11 cellular contexts compared by ENCODE assay signal in genomic region chr11:134014502-134014901, GRCh38. TPM values are rescaled to one million over a fixed set of nuclear protein-coding genes. Genes with fewer than 3 reads are reported as not detected.
A peak's percentile ranks its signal among the peaks of the same experiment; 100 is the strongest.
DNase-seq lines count a peak whose midpoint lies in the region; FAIRE-seq and TF ChIP-seq lines count a peak whose summit lies in the region.
"Had no signal": no experiment of that assay in that cellular context is flagged by ENCODE, and none has a peak within 500 bp of the region (broad histone marks: within the 10 kb centered on the region; RNA-seq: fewer than 3 reads in every experiment).

No MANE protein-coding gene starts in this region.

- intact Hi-C loops in lower leg skin (cut with DNase I; ENCODE audit: low total_unique reads), result no loop called here

- no peaks in the 10 kb centered on the region for H3K9me3 Mint-ChIP-seq in endodermal cell

- 81 to 82% methylated on average over 4 to 5 of the region's 5 CpGs for WGBS in endodermal cell (ENCODE audit: insufficient coverage in 1 of 2, insufficient read length in 1 of 2), 2 experiments
- WGBS in lower leg skin, 2 donors, result 65 to 78% methylated on average over 5 of the region's 5 CpGs

- H3K27me3 ChIP-seq in endodermal cell (ENCODE audit: control insufficient read depth, insufficient read depth, low read length, poor library complexity, severe bottlenecking), result peaks cover 29% of the 10 kb centered on the region

- no peaks in the 10 kb centered on the region for H3K36me3 Mint-ChIP-seq in endodermal cell (ENCODE audit: low read depth)

- no peaks in the 10 kb centered on the region for H3K9me3 ChIP-seq in endodermal cell (ENCODE audit: control insufficient read depth, low read length)

- peaks cover 27% of the 10 kb centered on the region for H3K27me3 Mint-ChIP-seq in endodermal cell (ENCODE audit: insufficient read depth)

- H3K27ac ChIP-seq in endodermal cell (ENCODE audit: low read depth, low read length), result no peak overlapping the region
- H3K27ac ChIP-seq: VCaP had no signal

- H3K4me3 Mint-ChIP-seq in endodermal cell, result no peak overlapping the region

- H3K4me3 ChIP-seq in endodermal cell (ENCODE audit: low read length) (no peak overlapping the region), lower leg skin (ENCODE audit: low read depth, poor library complexity, severe bottlenecking) (no peak overlapping the region)

- H3K4me1 Mint-ChIP-seq in endodermal cell, result no peaks in the 10 kb centered on the region

- TF ChIP-seq CTCF in endodermal cell (conservative IDR thresholded peaks at IDR 0.05), result peak; percentile 82
- TF ChIP-seq CTCF in lower leg skin (IDR thresholded peaks at IDR 0.05), result no peak

- H3K36me3 ChIP-seq in endodermal cell (ENCODE audit: control insufficient read depth, insufficient read depth, low read length), result no peaks in the 10 kb centered on the region

- no peak for FAIRE-seq in GM12892 (lab: Jason Lieb, UNC)
- FAIRE-seq: A204.1 had no signal

- no peaks in the 10 kb centered on the region for H3K4me1 ChIP-seq in endodermal cell (ENCODE audit: control insufficient read depth, insufficient read depth, low read length)

- no peak overlapping the region for H3K27ac Mint-ChIP-seq in endodermal cell

- H3K9ac ChIP-seq in endodermal cell (ENCODE audit: extremely low read depth, low read length, poor library complexity, severe bottlenecking), result no peak overlapping the region

- TF ChIP-seq POLR2A in lower leg skin (IDR thresholded peaks at IDR 0.05) (no peak), GM12892 (IDR thresholded peaks at IDR 0.05; ENCODE audit: low read depth, low read length) (no peak)

- DNase-seq in DMS153 (lab: John Stamatoyannopoulos, UW) (peak; percentile 53), DMS153 treated with DMSO at 0.1 percent for 48 hours (lab: John Stamatoyannopoulos, UW; ENCODE audit: unreplicated experiment) (no peak), NCI-H2107 treated with DMSO at 0.1 percent for 48 hours (lab: John Stamatoyannopoulos, UW; ENCODE audit: unreplicated experiment) (peak; percentile 22), endodermal cell (peak; percentile 84), renal cortical epithelial cell (ENCODE audit: low read depth) (peak; percentile 15), lower leg skin (ENCODE audit: low spot score in 2 of 2) (no peak), T1000 (lab: John Stamatoyannopoulos, UW) (no peak), GM12892 (ENCODE audit: insufficient read length) (no peak)
- DNase-seq: amniotic stem cell had no signal

RNA-seq across cellular contexts. Expression of gene JAM3, which starts 54.4 kb away (rescaled TPM):
- 10 to 100 TPM; 35.8 to 41.8 TPM for total RNA-seq in endodermal cell
- 110 TPM for polyA plus RNA-seq in endodermal cell (2013, experiment 1 of 2)
- 105 TPM for polyA plus RNA-seq in endodermal cell (2013, experiment 2 of 2)
- total RNA-seq in renal cortical epithelial cell, result 5.6 and 23.3 TPM in 2 replicates
- 10 to 100 TPM; 12.8 to 22.4 (median 15.1) TPM for total RNA-seq in lower leg skin
- polyA plus RNA-seq in GM12892 (2012; ENCODE audit: missing spikeins), result 1.0 TPM

RNA-seq across cellular contexts. Expression of gene IGSF9B, which starts 57.7 kb away (rescaled TPM):
- total RNA-seq in endodermal cell (10 to 100 TPM; 14.1 to 23.0 TPM), renal cortical epithelial cell (2.0 TPM in 1 of 2 replicates, not detected in the other), lower leg skin (10 to 100 TPM in 1 of 4 donors, 1 to 10 TPM in 3; 5.2 to 14.5 (median 8.0) TPM)
- polyA plus RNA-seq in endodermal cell (2013, experiment 1 of 2), result 11.0 TPM
- 11.9 TPM for polyA plus RNA-seq in endodermal cell (2013, experiment 2 of 2)
- polyA plus RNA-seq in GM12892 (2012; ENCODE audit: missing spikeins), result 3.8 TPM

Comparison
In these comparisons a context has a peak if more than half of its experiments do, and no peak if none do; other contexts are left out.
1. DNase-seq: peak in DMS153 (single experiment), NCI-H2107 treated with DMSO at 0.1 percent for 48 hours (single experiment), endodermal cell (single experiment) and renal cortical epithelial cell (single experiment); none in DMS153 treated with DMSO at 0.1 percent for 48 hours (single experiment), lower leg skin (0 of 2), T1000 (single experiment) and GM12892 (single experiment).